ENCODE assay signal across 8 cellular contexts in genomic region chr19:38210458-38210987, GRCh38. TPM values are rescaled to one million over a fixed set of nuclear protein-coding genes. Genes with fewer than 3 reads are reported as not detected.
DNase-seq lines count a peak whose midpoint lies in the region; ATAC-seq and TF ChIP-seq lines count a peak whose summit lies in the region.

No MANE protein-coding gene starts in this region.

- no peaks in the 10 kb centered on the region for H3K9me3 Mint-ChIP-seq in osteocyte (ENCODE audit: unreplicated experiment)
- H3K9me3 Mint-ChIP-seq in stimulated activated effector memory CD8-positive, alpha-beta T cell treated with anti-CD3 and anti-CD28 coated beads, Interleukin-12 subunit alpha, Interleukin-12 subunit beta, amount 100 ng/mL, for 72 hours = no peaks in the 10 kb centered on the region

- TF ChIP-seq CTCF in osteocyte (IDR thresholded peaks at IDR 0.05) = no peak

- no peaks in the 10 kb centered on the region for H3K36me3 Mint-ChIP-seq in osteocyte (ENCODE audit: unreplicated experiment)
- H3K36me3 Mint-ChIP-seq in stimulated activated effector memory CD8-positive, alpha-beta T cell treated with anti-CD3 and anti-CD28 coated beads, Interleukin-12 subunit alpha, Interleukin-12 subunit beta, amount 100 ng/mL, for 72 hours = peaks cover 25% of the 10 kb centered on the region

- H3K27me3 Mint-ChIP-seq in osteocyte (ENCODE audit: unreplicated experiment) = peaks cover 8% of the 10 kb centered on the region

- ATAC-seq in Right ventricle myocardium superior (ENCODE audit: poor library complexity) (peak; percentile 62), HG03025 (IDR thresholded peaks at IDR 0.05; ENCODE audit: low FRiP score, unreplicated experiment) (no peak), GM21528 (IDR thresholded peaks at IDR 0.05; ENCODE audit: low FRiP score, unreplicated experiment) (no peak)
- ATAC-seq in stimulated activated effector memory CD8-positive, alpha-beta T cell treated with anti-CD3 and anti-CD28 coated beads, Interleukin-12 subunit alpha, Interleukin-12 subunit beta, amount 100 ng/mL, for 72 hours = no peak

- H3K27ac Mint-ChIP-seq in osteocyte (ENCODE audit: unreplicated experiment) = peak overlapping the region; percentile 73
- no peak overlapping the region for H3K27ac Mint-ChIP-seq in stimulated activated effector memory CD8-positive, alpha-beta T cell treated with anti-CD3 and anti-CD28 coated beads, Interleukin-12 subunit alpha, Interleukin-12 subunit beta, amount 100 ng/mL, for 72 hours

- peaks cover 20% of the 10 kb centered on the region for H3K4me1 Mint-ChIP-seq in osteocyte (ENCODE audit: unreplicated experiment)
- H3K4me1 Mint-ChIP-seq in stimulated activated effector memory CD8-positive, alpha-beta T cell treated with anti-CD3 and anti-CD28 coated beads, Interleukin-12 subunit alpha, Interleukin-12 subunit beta, amount 100 ng/mL, for 72 hours = peaks cover 34% of the 10 kb centered on the region

- intact Hi-C loops in Right ventricle myocardium superior (cut with DNase I) = no loop called here

- peak; percentile 83 for DNase-seq in COR-L47 (lab: John Stamatoyannopoulos, UW)
- DNase-seq in NCI-H748 (lab: John Stamatoyannopoulos, UW; ENCODE audit: unreplicated experiment) = peak; percentile 98
- DNase-seq in Right ventricle myocardium superior = peak; percentile 76
- DNase-seq in osteocyte (ENCODE audit: extremely low spot score, unreplicated experiment) = no peak
- DNase-seq in glomerular visceral epithelial cell (ENCODE audit: extremely low spot score) = no peak
- no peak for DNase-seq in stimulated activated effector memory CD8-positive, alpha-beta T cell treated with anti-CD3 and anti-CD28 coated beads, Interleukin-12 subunit alpha, Interleukin-12 subunit beta, amount 100 ng/mL, for 72 hours (ENCODE audit: low spot score in 2 of 2)

- peak overlapping the region; percentile 59 for H3K4me3 Mint-ChIP-seq in osteocyte (ENCODE audit: unreplicated experiment)
- no peak overlapping the region for H3K4me3 Mint-ChIP-seq in stimulated activated effector memory CD8-positive, alpha-beta T cell treated with anti-CD3 and anti-CD28 coated beads, Interleukin-12 subunit alpha, Interleukin-12 subunit beta, amount 100 ng/mL, for 72 hours

RNA-seq across cellular contexts. Expression of gene DPF1, which starts 13.5 kb away (rescaled TPM):
- total RNA-seq in Right ventricle myocardium superior = not detected
- total RNA-seq in osteocyte = 0.63 and 2.2 TPM in 2 replicates

RNA-seq across cellular contexts. Expression of gene PPP1R14A, which starts 45.7 kb away (rescaled TPM):
- 31.1 TPM for total RNA-seq in Right ventricle myocardium superior
- 45.1 TPM in 2 replicates for total RNA-seq in osteocyte

RNA-seq across cellular contexts. Expression of gene SPINT2, which starts 53.9 kb away (rescaled TPM):
- total RNA-seq in Right ventricle myocardium superior (8.7 TPM), osteocyte (29.5 and 30.4 TPM in 2 replicates)

Comparison
In these comparisons a context has a peak if more than half of its experiments do, and no peak if none do; other contexts are left out.
1. DNase-seq: peak in COR-L47 (single experiment), NCI-H748 (single experiment) and Right ventricle myocardium superior (single experiment); none in osteocyte (single experiment), glomerular visceral epithelial cell (single experiment) and stimulated activated effector memory CD8-positive, alpha-beta T cell treated with anti-CD3 and anti-CD28 coated beads, Interleukin-12 subunit alpha, Interleukin-12 subunit beta, amount 100 ng/mL, for 72 hours (0 of 2).